In genomic region chr17:17514993-17515920, GRCh38 we compare ENCODE assay signal across 13 cellular contexts. TPM values are rescaled to one million over a fixed set of nuclear protein-coding genes. Genes with fewer than 3 reads are reported as not detected.
DNase-seq lines count a peak whose midpoint lies in the region; ATAC-seq and TF ChIP-seq lines count a peak whose summit lies in the region.
"Had no signal": no experiment of that assay in that cellular context is flagged by ENCODE, and none has a peak within 500 bp of the region (broad histone marks: within the 10 kb centered on the region; RNA-seq: fewer than 3 reads in every experiment).

No MANE protein-coding gene starts in this region.

- H3K18ac ChIP-seq in neuronal stem cell (ENCODE audit: low read length) = peak overlapping the region; percentile 53

- H3K9me3 ChIP-seq in BE2C = no peaks in the 10 kb centered on the region
- no peaks in the 10 kb centered on the region for H3K9me3 ChIP-seq in MG63
- H3K9me3 ChIP-seq in fibroblast of lung (ENCODE audit: control insufficient read depth, insufficient read depth, low read depth, low read length) = no peaks in the 10 kb centered on the region
- no peaks in the 10 kb centered on the region for H3K9me3 ChIP-seq in neuronal stem cell (replicated peaks in 1 of 2; ENCODE audit: control insufficient read depth in 2 of 2, insufficient read depth in 1 of 2, low read depth in 1 of 2, low read length in 2 of 2)
- H3K9me3 ChIP-seq: stomach had no signal

- no peak overlapping the region for H2BK15ac ChIP-seq in neuronal stem cell (ENCODE audit: low read length)

- no peaks in the 10 kb centered on the region for H3K4me1 Mint-ChIP-seq in endothelial cell (ENCODE audit: unreplicated experiment)
- no peaks in the 10 kb centered on the region for H3K4me1 Mint-ChIP-seq in activated T-cell treated with anti-CD3 and anti-CD28 coated beads, Interleukin-2, amount 50 U/mL, for 4 hours (ENCODE audit: low read depth)
- no peaks in the 10 kb centered on the region for H3K4me1 Mint-ChIP-seq in activated naive CD4-positive, alpha-beta T cell treated with anti-CD3 and anti-CD28 coated beads for 36 hours (ENCODE audit: low read depth)
- H3K4me1 Mint-ChIP-seq: activated naive CD4-positive, alpha-beta T cell treated with anti-CD3 and anti-CD28 coated beads, Interleukin-2, amount 10 ng/mL, durations not matched to agents 7 days and 5 days had no signal

- H3K23ac ChIP-seq in neuronal stem cell (ENCODE audit: low read depth, low read length, poor library complexity) = no peak overlapping the region

- no peak overlapping the region for H3K4ac ChIP-seq in neuronal stem cell (ENCODE audit: low read length)

- H4K20me1 ChIP-seq in fibroblast of lung (ENCODE audit: control insufficient read depth, extremely low read depth, insufficient read depth, low read length) = no peaks in the 10 kb centered on the region

- H3K79me1 ChIP-seq in neuronal stem cell (ENCODE audit: low read depth, low read length) = peaks cover 3% of the 10 kb centered on the region

- H3K27me3 ChIP-seq in BE2C (no peaks in the 10 kb centered on the region), MG63 (no peaks in the 10 kb centered on the region), fibroblast of lung (ENCODE audit: control insufficient read depth, insufficient read depth, low read length) (no peaks in the 10 kb centered on the region), neuronal stem cell (ENCODE audit: control insufficient read depth in 3 of 3, insufficient read depth in 3 of 3, low read depth in 1 of 3, low read length in 3 of 3) (no peaks in the 10 kb centered on the region)
- H3K27me3 ChIP-seq: stomach had no signal

- ATAC-seq in GM21367 (IDR thresholded peaks at IDR 0.05; ENCODE audit: unreplicated experiment) = no peak
- no peak for ATAC-seq in activated T-cell treated with anti-CD3 and anti-CD28 coated beads, Interleukin-2, amount 50 U/mL, for 4 hours

- H2AK5ac ChIP-seq in neuronal stem cell (ENCODE audit: low read depth, low read length) = no peak overlapping the region

- H4K91ac ChIP-seq in neuronal stem cell (ENCODE audit: low read depth, low read length, poor library complexity) = no peak overlapping the region

- peak overlapping the region; percentile 75 for H4K8ac ChIP-seq in neuronal stem cell (ENCODE audit: low read depth, low read length)

- H3K36me3 Mint-ChIP-seq in endothelial cell (ENCODE audit: low read depth, unreplicated experiment) = no peaks in the 10 kb centered on the region
- H3K36me3 Mint-ChIP-seq in activated T-cell treated with anti-CD3 and anti-CD28 coated beads, Interleukin-2, amount 50 U/mL, for 4 hours (ENCODE audit: insufficient read depth) = no peaks in the 10 kb centered on the region
- no peaks in the 10 kb centered on the region for H3K36me3 Mint-ChIP-seq in activated naive CD4-positive, alpha-beta T cell treated with anti-CD3 and anti-CD28 coated beads for 36 hours (ENCODE audit: low read depth)
- H3K36me3 Mint-ChIP-seq: activated naive CD4-positive, alpha-beta T cell treated with anti-CD3 and anti-CD28 coated beads, Interleukin-2, amount 10 ng/mL, durations not matched to agents 7 days and 5 days had no signal

- H3K79me2 ChIP-seq in fibroblast of lung (ENCODE audit: control insufficient read depth, insufficient read depth, low read length) = no peaks in the 10 kb centered on the region

- H3K27ac Mint-ChIP-seq in endothelial cell (ENCODE audit: unreplicated experiment) = no peak overlapping the region
- H3K27ac Mint-ChIP-seq in activated naive CD4-positive, alpha-beta T cell treated with anti-CD3 and anti-CD28 coated beads for 36 hours = no peak overlapping the region
- H3K27ac Mint-ChIP-seq: activated naive CD4-positive, alpha-beta T cell treated with anti-CD3 and anti-CD28 coated beads, Interleukin-2, amount 10 ng/mL, durations not matched to agents 7 days and 5 days had no signal

- H3K9ac ChIP-seq in fibroblast of lung (ENCODE audit: insufficient read depth, low read length) = no peak overlapping the region
- H3K9ac ChIP-seq in neuronal stem cell (ENCODE audit: low read depth, low read length, poor library complexity) = no peak overlapping the region

- H3K4me3 Mint-ChIP-seq in endothelial cell (ENCODE audit: unreplicated experiment) = no peak overlapping the region
- H3K4me3 Mint-ChIP-seq in activated T-cell treated with anti-CD3 and anti-CD28 coated beads, Interleukin-2, amount 50 U/mL, for 4 hours = no peak overlapping the region
- no peak overlapping the region for H3K4me3 Mint-ChIP-seq in activated naive CD4-positive, alpha-beta T cell treated with anti-CD3 and anti-CD28 coated beads for 36 hours
- H3K4me3 Mint-ChIP-seq: activated naive CD4-positive, alpha-beta T cell treated with anti-CD3 and anti-CD28 coated beads, Interleukin-2, amount 10 ng/mL, durations not matched to agents 7 days and 5 days; CD4-positive, alpha-beta memory T cell had no signal

- WGBS in neuronal stem cell (ENCODE audit: extremely low coverage in 2 of 2, insufficient read length in 2 of 2, insufficient replicate concordance in 1 of 2), 2 donors = no CpG with 5 or more reads among the region's 20 CpGs

- no peaks in the 10 kb centered on the region for H3K9me3 Mint-ChIP-seq in endothelial cell (ENCODE audit: unreplicated experiment)
- H3K9me3 Mint-ChIP-seq in activated T-cell treated with anti-CD3 and anti-CD28 coated beads, Interleukin-2, amount 50 U/mL, for 4 hours = no peaks in the 10 kb centered on the region
- H3K9me3 Mint-ChIP-seq in activated naive CD4-positive, alpha-beta T cell treated with anti-CD3 and anti-CD28 coated beads for 36 hours = no peaks in the 10 kb centered on the region
- H3K9me3 Mint-ChIP-seq: activated naive CD4-positive, alpha-beta T cell treated with anti-CD3 and anti-CD28 coated beads, Interleukin-2, amount 10 ng/mL, durations not matched to agents 7 days and 5 days; CD4-positive, alpha-beta memory T cell had no signal

- TF ChIP-seq CTCF in BE2C (IDR thresholded peaks at IDR 0.05; ENCODE audit: low read depth, low read length) (no peak), fibroblast of lung (conservative IDR thresholded peaks at IDR 0.05 in 1 of 2, IDR thresholded peaks at IDR 0.05 in 1 of 2; ENCODE audit: low read depth in 1 of 2, low read length in 2 of 2) (no peak), endothelial cell (IDR thresholded peaks at IDR 0.05; ENCODE audit: unreplicated experiment) (no peak)

- H3K27ac ChIP-seq in fibroblast of lung (ENCODE audit: insufficient read depth, low read length) (no peak overlapping the region), neuronal stem cell (replicated peaks; ENCODE audit: low read length) (no peak overlapping the region)
- H3K27ac ChIP-seq: stomach had no signal

- DNase-seq in BE2C (peak; percentile 41), MG63 (peak; percentile 46), fibroblast of lung (ENCODE audit: low read depth in 2 of 2) (peak; percentile 38 to 94), neuronal stem cell (ENCODE audit: low spot score) (no peak), endothelial cell (ENCODE audit: low spot score) (no peak)
- DNase-seq in activated T-cell treated with anti-CD3 and anti-CD28 coated beads, Interleukin-2, amount 50 U/mL, for 4 hours = no peak
- no peak for DNase-seq in activated naive CD4-positive, alpha-beta T cell treated with anti-CD3 and anti-CD28 coated beads for 36 hours
- DNase-seq: activated CD4-positive, alpha-beta T cell treated with anti-CD3 and anti-CD28 coated beads, Interleukin-2, amount 50 U/mL, for 1 hour; activated naive CD4-positive, alpha-beta T cell treated with anti-CD3 and anti-CD28 coated beads, Interleukin-2, amount 10 ng/mL, durations not matched to agents 7 days and 5 days; CD4-positive, alpha-beta memory T cell; MV-4-11; stomach had no signal

- H2BK12ac ChIP-seq in neuronal stem cell (ENCODE audit: low read length) = no peak overlapping the region

- peaks cover 20% of the 10 kb centered on the region for H3K27me3 Mint-ChIP-seq in endothelial cell (ENCODE audit: unreplicated experiment)
- no peaks in the 10 kb centered on the region for H3K27me3 Mint-ChIP-seq in activated T-cell treated with anti-CD3 and anti-CD28 coated beads, Interleukin-2, amount 50 U/mL, for 4 hours (ENCODE audit: low read depth)
- H3K27me3 Mint-ChIP-seq in activated naive CD4-positive, alpha-beta T cell treated with anti-CD3 and anti-CD28 coated beads for 36 hours (ENCODE audit: low read depth) = no peaks in the 10 kb centered on the region
- H3K27me3 Mint-ChIP-seq: activated naive CD4-positive, alpha-beta T cell treated with anti-CD3 and anti-CD28 coated beads, Interleukin-2, amount 10 ng/mL, durations not matched to agents 7 days and 5 days; CD4-positive, alpha-beta memory T cell had no signal

- no peaks in the 10 kb centered on the region; the same call in 1 of the 2 replicates for H3K4me1 ChIP-seq in BE2C
- H3K4me1 ChIP-seq in fibroblast of lung (ENCODE audit: control insufficient read depth, extremely low read depth, insufficient read depth, low read length) = peaks cover 4% of the 10 kb centered on the region
- H3K4me1 ChIP-seq in neuronal stem cell (ENCODE audit: control insufficient read depth in 2 of 2, insufficient read depth in 1 of 2, low read depth in 1 of 2, low read length in 2 of 2) = peaks cover 6 to 14% of the 10 kb centered on the region in 2 donors

- H3K14ac ChIP-seq in neuronal stem cell (ENCODE audit: low read length) = no peak overlapping the region

- H2BK120ac ChIP-seq in neuronal stem cell (ENCODE audit: low read depth, low read length) = no peak overlapping the region

- no peak overlapping the region for H3K4me3 ChIP-seq in BE2C (ENCODE audit: low read depth, low read length)
- no peak overlapping the region for H3K4me3 ChIP-seq in MG63
- H3K4me3 ChIP-seq in fibroblast of lung (replicated peaks in 1 of 4; ENCODE audit: control extremely low read depth in 1 of 4, insufficient read depth in 1 of 4, low read depth in 3 of 4, low read length in 4 of 4) = no peak overlapping the region
- H3K4me3 ChIP-seq in neuronal stem cell (ENCODE audit: low read length in 2 of 2) = no peak overlapping the region
- H3K4me3 ChIP-seq: stomach had no signal

- H3K36me3 ChIP-seq in BE2C (no peaks in the 10 kb centered on the region), MG63 (no peaks in the 10 kb centered on the region), fibroblast of lung (ENCODE audit: control insufficient read depth, insufficient read depth, low read length) (no peaks in the 10 kb centered on the region), neuronal stem cell (replicated peaks in 1 of 2; ENCODE audit: control insufficient read depth in 2 of 2, insufficient read depth in 2 of 2, low read length in 2 of 2) (no peaks in the 10 kb centered on the region)

- intact Hi-C loops in activated naive CD4-positive, alpha-beta T cell treated with anti-CD3 and anti-CD28 coated beads for 36 hours (cut with micrococcal nuclease) = no loop called here

- H2AFZ ChIP-seq in fibroblast of lung (ENCODE audit: low read length) (no peak overlapping the region), neuronal stem cell (ENCODE audit: low read length) (no peak overlapping the region)

- no peak overlapping the region for H3K4me2 ChIP-seq in fibroblast of lung (ENCODE audit: extremely low read depth, insufficient read depth, low read length)
- no peak overlapping the region for H3K4me2 ChIP-seq in neuronal stem cell (ENCODE audit: insufficient read depth, low read length, poor library complexity, severe bottlenecking)

- CTCF ChIA-PET in activated naive CD4-positive, alpha-beta T cell treated with anti-CD3 and anti-CD28 coated beads for 36 hours (lab: Charles Lee) = interaction anchor here (0.6 to 0.8 kb wide), 2 partner anchors 98 to 1902 kb away, joined by 3 read pairs; no protein-coding TSS in a partner anchor

- H2BK5ac ChIP-seq in neuronal stem cell (ENCODE audit: low read length) = peak overlapping the region; percentile 43

RNA-seq across cellular contexts. Expression of gene RASD1, which starts 19.1 kb away (rescaled TPM):
- polyA plus RNA-seq in BE2C (2012; ENCODE audit: insufficient read depth, insufficient read length, low read depth) = 0.42 TPM
- total RNA-seq in MG63 (2014; rRNA removed; shearing (Covaris generic); ENCODE audit: low replicate concordance) = 0.67 and 5.6 TPM in 2 replicates
- total RNA-seq in fibroblast of lung (0.26 and 2.6 TPM in 2 replicates), endothelial cell (ENCODE audit: unreplicated experiment) (0.31 TPM)
- polyA plus RNA-seq in fibroblast of lung = 0.32 and 0.34 TPM in 2 replicates
- polyA plus RNA-seq in fibroblast of lung (2012) = 1.0 and 1.2 TPM in 2 replicates
- polyA minus RNA-seq in fibroblast of lung (ENCODE audit: low replicate concordance) = 2.3 TPM in 1 of 2 replicates, not detected in the other
- polyA plus RNA-seq in neuronal stem cell (2013, experiment 1 of 2) = 1.2 TPM
- polyA plus RNA-seq in neuronal stem cell (2013, experiment 2 of 2) = 0.90 TPM
- 1 to 10 TPM in 2 of 3 donors, under 1 TPM in 1; 0.87 to 1.3 (median 1.1) TPM for total RNA-seq in activated T-cell treated with anti-CD3 and anti-CD28 coated beads, Interleukin-2, amount 50 U/mL, for 4 hours
- total RNA-seq in activated naive CD4-positive, alpha-beta T cell treated with anti-CD3 and anti-CD28 coated beads for 36 hours = under 1 TPM; 0.17 to 0.36 TPM

RNA-seq across cellular contexts. Expression of gene MED9, which starts 38.5 kb away (rescaled TPM):
- polyA plus RNA-seq in BE2C (2012; ENCODE audit: insufficient read depth, insufficient read length, low read depth) = 11.4 TPM
- 7.0 and 13.3 TPM in 2 replicates for total RNA-seq in MG63 (2014; rRNA removed; shearing (Covaris generic); ENCODE audit: low replicate concordance)
- 11.7 and 12.3 TPM in 2 replicates for total RNA-seq in fibroblast of lung
- 10.5 and 11.9 TPM in 2 replicates for polyA plus RNA-seq in fibroblast of lung
- 7.9 and 8.0 TPM in 2 replicates for polyA plus RNA-seq in fibroblast of lung (2012)
- polyA minus RNA-seq in fibroblast of lung (ENCODE audit: low replicate concordance) = 7.6 and 12.8 TPM in 2 replicates
- polyA plus RNA-seq in neuronal stem cell (2013, experiment 1 of 2) = 17.1 TPM
- polyA plus RNA-seq in neuronal stem cell (2013, experiment 2 of 2) = 17.1 TPM
- 14.2 TPM for total RNA-seq in endothelial cell (ENCODE audit: unreplicated experiment)
- 10 to 100 TPM; 15.0 to 16.4 (median 15.0) TPM for total RNA-seq in activated T-cell treated with anti-CD3 and anti-CD28 coated beads, Interleukin-2, amount 50 U/mL, for 4 hours
- 10 to 100 TPM; 13.2 to 14.4 TPM for total RNA-seq in activated naive CD4-positive, alpha-beta T cell treated with anti-CD3 and anti-CD28 coated beads for 36 hours

Comparison
In these comparisons a context has a peak if more than half of its experiments do, and no peak if none do; other contexts are left out.
1. DNase-seq: peak in BE2C (single experiment), MG63 (single experiment) and fibroblast of lung (2 of 2); none in neuronal stem cell (single experiment), endothelial cell (single experiment), activated T-cell treated with anti-CD3 and anti-CD28 coated beads, Interleukin-2, amount 50 U/mL, for 4 hours (single experiment) and activated naive CD4-positive, alpha-beta T cell treated with anti-CD3 and anti-CD28 coated beads for 36 hours (single experiment).